In the genomic region with DNA sequence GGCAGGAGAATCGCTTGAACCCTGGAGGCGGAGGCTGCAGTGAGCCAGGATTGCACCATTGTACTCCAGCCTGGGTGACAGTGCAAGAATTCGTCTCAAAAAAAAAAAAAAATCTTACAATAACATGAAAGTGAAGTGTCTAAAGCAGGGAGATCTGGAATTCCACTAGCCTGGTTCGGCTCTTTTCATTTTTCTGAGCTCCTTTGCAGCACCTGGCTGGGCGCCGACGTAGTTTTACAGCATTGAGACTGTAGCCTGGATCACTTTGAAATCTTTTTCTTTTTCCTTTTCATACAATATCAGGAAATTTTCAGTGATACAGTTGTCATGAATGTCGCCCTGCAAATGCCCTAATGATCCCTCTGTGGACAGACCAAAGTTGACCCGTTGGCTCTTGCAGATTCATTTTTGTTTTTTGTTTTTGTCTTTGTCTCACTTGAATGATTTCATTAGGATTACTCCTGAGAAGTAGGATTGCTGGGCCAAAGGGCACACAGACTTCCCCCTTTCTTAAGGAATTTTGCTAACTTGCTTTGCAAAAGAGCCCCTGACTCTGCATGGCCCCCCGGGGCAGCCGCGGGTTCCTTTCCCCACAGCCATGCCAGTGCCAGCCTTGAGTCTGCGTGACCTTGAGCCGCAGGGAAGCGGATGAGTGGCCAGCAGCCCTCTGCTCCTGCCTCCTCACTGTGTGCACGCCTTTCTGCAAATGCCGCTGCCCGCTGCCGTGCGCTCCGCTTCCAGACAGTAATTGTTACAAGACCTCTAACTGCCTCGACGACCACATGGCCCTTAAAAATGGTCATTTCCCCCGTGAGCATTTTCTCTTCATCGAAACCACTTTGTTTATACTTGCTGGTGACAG, we compare ENCODE assay signal across 22 cellular contexts. TPM values are rescaled to one million over a fixed set of nuclear protein-coding genes. Genes with fewer than 3 reads are reported as not detected.
A peak's percentile ranks its signal among the peaks of the same experiment; 100 is the strongest.
DNase-seq lines count a peak whose midpoint lies in the region; ATAC-seq, FAIRE-seq and TF ChIP-seq lines count a peak whose summit lies in the region.
"Had no signal": no experiment of that assay in that cellular context is flagged by ENCODE, and none has a peak within 500 bp of the region (broad histone marks: within the 10 kb centered on the region; RNA-seq: fewer than 3 reads in every experiment).

No MANE protein-coding gene starts in this region.

- POLR2A ChIA-PET in HepG2 (lab: Yijun Ruan, JAX) (no interaction called here), K562 (lab: Yijun Ruan, JAX) (interaction anchor here (0.6 to 1.4 kb wide), 6 partner anchors 9 to 38 kb away, joined by 3 to 9 read pairs (median 4); no protein-coding TSS in a partner anchor)

- TF ChIP-seq POLR2A in HepG2 (IDR thresholded peaks at IDR 0.05; ENCODE audit: insufficient read depth in 1 of 2, low read depth in 2 of 2, low read length in 2 of 2) (no peak), right lobe of liver (IDR thresholded peaks at IDR 0.05) (no peak), K562 (conservative IDR thresholded peaks at IDR 0.05) (no peak)

- DNase-seq in HepG2 (ENCODE audit: low spot score) (no peak), right lobe of liver (no peak), K562 (ENCODE audit: extremely low read depth in 1 of 4, low spot score in 3 of 4) (no peak), kidney glomerular epithelial cell (lab: John Stamatoyannopoulos, UW) (peak; percentile 13), NCI-H510A (lab: John Stamatoyannopoulos, UW) (no peak), HuH-7 (ENCODE audit: low spot score) (no peak)
- DNase-seq: CD8-positive, alpha-beta T cell; DMS79 treated with DMSO at 0.1 percent for 48 hours; Karpas-422; MM.1S; NCI-H1092 treated with DMSO at 0.1 percent for 48 hours; NCI-H1694; NCI-H2107; NCI-H226; NCI-H526; RPMI8226; SIG-M5 had no signal

- TF ChIP-seq EP300 in HepG2 (IDR thresholded peaks at IDR 0.05; ENCODE audit: low read depth in 2 of 2, low read length in 2 of 2), result no peak
- TF ChIP-seq EP300 in HepG2 (CRISPR knock-in tag; IDR thresholded peaks at IDR 0.05; ENCODE audit: borderline replicate concordance), result no peak
- no peak for TF ChIP-seq EP300 in K562 (IDR thresholded peaks at IDR 0.05; ENCODE audit: low read length)

- CTCF ChIA-PET in HepG2 (lab: Yijun Ruan, JAX; ENCODE audit: low intra/inter-chr PET ratio, low total read pairs) (interaction anchor here (0.6 kb wide), 1 partner anchor 159 kb away, joined by 3 read pairs; no protein-coding TSS in a partner anchor), K562 (lab: Yijun Ruan, JAX; ENCODE audit: low intra/inter-chr PET ratio) (no interaction called here)

- H3K79me2 ChIP-seq in HepG2 (ENCODE audit: insufficient read depth, low read length) (no peaks in the 10 kb centered on the region), K562 (ENCODE audit: control insufficient read depth, insufficient read depth, low read length) (no peaks in the 10 kb centered on the region)

- no peaks in the 10 kb centered on the region for H3K9me1 ChIP-seq in K562 (ENCODE audit: control insufficient read depth, insufficient read depth, low read length)

- H3K4me2 ChIP-seq in HepG2 (ENCODE audit: low read depth, low read length), result no peak overlapping the region
- H3K4me2 ChIP-seq in K562 (ENCODE audit: insufficient read depth, low read length), result no peak overlapping the region
- H3K4me2 ChIP-seq: BLaER1 had no signal

- intact Hi-C loops in HepG2 (cut with micrococcal nuclease; ENCODE audit: unreplicated experiment), result no loop called here
- intact Hi-C loops in right lobe of liver (cut with DNase I), result no loop called here
- intact Hi-C loops in K562 (cut with micrococcal nuclease), result no loop called here

- TF ChIP-seq CTCF in HepG2 (CRISPR knock-in tag; IDR thresholded peaks at IDR 0.05) (no peak), right lobe of liver (IDR thresholded peaks at IDR 0.05) (no peak), K562 (IDR thresholded peaks at IDR 0.05 in 2 of 3, conservative IDR thresholded peaks at IDR 0.05 in 1 of 3; ENCODE audit: insufficient read depth in 2 of 3, low read depth in 1 of 3, low read length in 3 of 3) (no peak)

- H3K9ac ChIP-seq in HepG2 (ENCODE audit: insufficient read depth, low read depth, low read length), result no peak overlapping the region
- H3K9ac ChIP-seq in K562 (ENCODE audit: insufficient read depth in 1 of 2, low read depth in 2 of 2, low read length in 2 of 2), result 0 out of 4 replicates have a peak overlapping the region, but pooled peaks of 1 of the 2 experiments have one; percentile 19
- H3K9ac ChIP-seq: BLaER1 had no signal

- TF ChIP-seq RAD21 in HepG2 (CRISPR knock-in tag; IDR thresholded peaks at IDR 0.05) (no peak), K562 (CRISPR knock-in tag; conservative IDR thresholded peaks at IDR 0.05 in 1 of 2, IDR thresholded peaks at IDR 0.05 in 1 of 2) (no peak)

- in situ Hi-C loops in HepG2 (cut with HindIII; ENCODE audit: extremely low pct_ligation_motif_present, low pct_unique_long_range_greater_than_20kb), result no loop called here
- in situ Hi-C loops in K562 (cut with MboI), result no loop called here

- peaks cover 24% of the 10 kb centered on the region for H3K4me1 ChIP-seq in HepG2 (ENCODE audit: insufficient read depth, low read length)
- peaks cover 0 to 13% (median 7%) of the 10 kb centered on the region in 4 donors for H3K4me1 ChIP-seq in right lobe of liver
- H3K4me1 ChIP-seq in K562 (replicated peaks in 1 of 2; ENCODE audit: control insufficient read depth in 2 of 2, insufficient read depth in 2 of 2, low read length in 2 of 2), result peaks cover 0 to 13% of the 10 kb centered on the region in 2 experiments; a peak in 1 of 5 replicates

- H4K20me1 ChIP-seq in HepG2 (ENCODE audit: insufficient read depth, low read length) (no peaks in the 10 kb centered on the region; the same call in 1 of the 2 replicates), K562 (replicated peaks; ENCODE audit: control insufficient read depth, insufficient read depth, low read length) (peaks cover 30% of the 10 kb centered on the region)
- H4K20me1 ChIP-seq: BLaER1 had no signal

- no peak overlapping the region for H3K4me3 ChIP-seq in HepG2 (replicated peaks in 1 of 3; ENCODE audit: insufficient read depth in 1 of 3, low read depth in 2 of 3, low read length in 3 of 3)
- no peak overlapping the region for H3K4me3 ChIP-seq in right lobe of liver
- H3K4me3 ChIP-seq in K562, result no peak overlapping the region
- H3K4me3 ChIP-seq: BLaER1 had no signal

- H3K27ac ChIP-seq in HepG2 (ENCODE audit: extremely low read length, insufficient read depth, low read length) (no peak overlapping the region), right lobe of liver (no peak overlapping the region), K562 (ENCODE audit: extremely low read depth, low read depth, low read length) (no peak overlapping the region)
- H3K27ac ChIP-seq: BLaER1 had no signal

- H3K9me3 ChIP-seq in HepG2 (ENCODE audit: low read length) (no peaks in the 10 kb centered on the region), right lobe of liver (no peaks in the 10 kb centered on the region), K562 (replicated peaks; ENCODE audit: control insufficient read depth, insufficient read depth, low read depth, low read length) (no peaks in the 10 kb centered on the region)
- H3K9me3 ChIP-seq: BLaER1 had no signal

- 43% methylated on average over 25 of the region's 25 CpGs for WGBS in HepG2 (ENCODE audit: low lambda C conversion rate)
- 77% methylated on average over 25 of the region's 25 CpGs for WGBS in right lobe of liver (ENCODE audit: insufficient coverage, low coverage, low lambda C conversion rate, missing lambda C conversion rate)
- 24% methylated on average over 25 of the region's 25 CpGs for WGBS in K562 (ENCODE audit: insufficient coverage, low coverage, missing lambda C conversion rate)

- ATAC-seq in HepG2 (no peak), right lobe of liver (no peak), K562 (no peak), HG03108 (IDR thresholded peaks at IDR 0.05; ENCODE audit: unreplicated experiment) (no peak), HG03039 (IDR thresholded peaks at IDR 0.05; ENCODE audit: unreplicated experiment) (no peak)
- ATAC-seq: CD8-positive, alpha-beta T cell had no signal

- FAIRE-seq in HepG2 (lab: Jason Lieb, UNC) (no peak), K562 (lab: Jason Lieb, UNC) (no peak)
- FAIRE-seq: A204.1, G401.6 had no signal

- no peak overlapping the region for H2AFZ ChIP-seq in HepG2 (ENCODE audit: low read length)
- H2AFZ ChIP-seq in K562 (ENCODE audit: low read depth, low read length), result no peak overlapping the region

- no TSS peak for BruUV-seq in HepG2 (replicated peaks; lab: Mats Ljungman, UMichigan)
- BruUV-seq in K562 (replicated peaks; lab: Mats Ljungman, UMichigan), result no TSS peak

- H3K27me3 ChIP-seq in HepG2 (ENCODE audit: control insufficient read depth in 1 of 2, insufficient read depth in 2 of 2, low read length in 2 of 2), result peaks cover 4 to 76% of the 10 kb centered on the region in 2 experiments
- H3K27me3 ChIP-seq in right lobe of liver, result no peaks in the 10 kb centered on the region
- peaks cover 83 to 96% of the 10 kb centered on the region in 2 experiments for H3K27me3 ChIP-seq in K562 (ENCODE audit: control insufficient read depth in 2 of 2, insufficient read depth in 2 of 2, low read length in 2 of 2)
- H3K27me3 ChIP-seq: BLaER1 had no signal

- H3K36me3 ChIP-seq in HepG2 (replicated peaks in 1 of 2; ENCODE audit: control insufficient read depth in 1 of 2, insufficient read depth in 2 of 2, low read length in 2 of 2) (no peaks in the 10 kb centered on the region), right lobe of liver (no peaks in the 10 kb centered on the region), K562 (ENCODE audit: control insufficient read depth, insufficient read depth, low read length) (no peaks in the 10 kb centered on the region)
- H3K36me3 ChIP-seq: BLaER1 had no signal

RNA-seq across cellular contexts. Expression of a gene that starts 28.0 kb away (rescaled TPM):
- total RNA-seq in HepG2 (2016; rRNA removed; fragmentation: Illumina TruSeq; extraction: Trizol) (0.14 and 0.31 TPM in 2 replicates), right lobe of liver (10 to 100 TPM in 3 of 6 experiments, 1 to 10 TPM in 3; 2.9 to 14.8 (median 8.9) TPM), K562 (2014; rRNA removed) (0.12 TPM in 1 of 2 replicates, not detected in the other), K562 (2014; rRNA removed; fragmentation: Illumina TruSeq; extraction: Trizol) (0.04 and 0.10 TPM in 2 replicates), K562 (2015; rRNA removed; fragmentation: Illumina TruSeq; extraction: Trizol) (not detected in 2 replicates), K562 (2021) (0.22 and 0.24 TPM in 2 replicates)
- total RNA-seq in HepG2 (2016; cell fraction: cytosol; rRNA removed; fragmentation: Illumina TruSeq; extraction: Trizol; ENCODE audit: low read depth), result not detected in 2 replicates
- 0.15 TPM in 2 replicates for total RNA-seq in HepG2 (2016; cell fraction: insoluble cytoplasmic fraction; rRNA removed; fragmentation: Illumina TruSeq; extraction: Trizol)
- total RNA-seq in HepG2 (2016; cell fraction: membrane; rRNA removed; fragmentation: Illumina TruSeq; extraction: Trizol), result not detected in 2 replicates
- total RNA-seq in HepG2 (2016; cell fraction: nucleus; rRNA removed; fragmentation: Illumina TruSeq; extraction: Trizol), result not detected in 2 replicates
- polyA plus RNA-seq in HepG2 (2011; rRNA removed) (0.04 and 0.25 TPM in 2 replicates), K562 (2011; rRNA removed) (0.05 TPM in 1 of 2 replicates, not detected in the other), K562 (2014; fragmentation: Illumina TruSeq; extraction: Trizol) (0.03 and 0.06 TPM in 2 replicates), K562 (2014; fragmentation: Nextera tagmentation; extraction: Ambion mirVana) (under 1 TPM in 1 of 2 experiments, not detected in 1; 0.03 TPM), K562 (2014; rRNA removed) (0.08 TPM in 1 of 2 replicates, not detected in the other)
- polyA plus RNA-seq in HepG2 (2011; cell fraction: cytosol; rRNA removed), result 0.05 and 0.15 TPM in 2 replicates
- polyA plus RNA-seq in HepG2 (2011; cell fraction: nucleus; rRNA removed), result 0.08 and 0.17 TPM in 2 replicates
- 0.07 and 0.31 TPM in 2 replicates for polyA plus RNA-seq in HepG2 (2012)
- not detected in 2 replicates for polyA plus RNA-seq in HepG2 (2016; cell fraction: cytosol; fragmentation: Illumina TruSeq; extraction: Trizol; ENCODE audit: low read depth)
- not detected in 2 replicates for polyA plus RNA-seq in HepG2 (2016; cell fraction: insoluble cytoplasmic fraction; fragmentation: Illumina TruSeq; extraction: Trizol; ENCODE audit: low read depth)
- polyA plus RNA-seq in HepG2 (2016; cell fraction: membrane; fragmentation: Illumina TruSeq; extraction: Trizol; ENCODE audit: low read depth), result not detected in 2 replicates
- polyA plus RNA-seq in HepG2 (2016; cell fraction: nucleus; fragmentation: Illumina TruSeq; extraction: Trizol; ENCODE audit: insufficient read depth, low read depth), result 0.33 TPM in 1 of 2 replicates, not detected in the other
- 0.44 and 0.89 TPM in 2 replicates for polyA minus RNA-seq in HepG2 (2011; rRNA and poly(A)+ RNA removed; ENCODE audit: low replicate concordance)
- not detected in 2 replicates for polyA minus RNA-seq in HepG2 (2011; cell fraction: cytosol; rRNA and poly(A)+ RNA removed)
- polyA minus RNA-seq in HepG2 (2011; cell fraction: nucleus; rRNA and poly(A)+ RNA removed), result 0.25 and 0.77 TPM in 2 replicates
- 0.42 TPM in 1 of 2 replicates, not detected in the other for total RNA-seq in K562 (2011; cell fraction: chromatin; rRNA removed; ENCODE audit: low replicate concordance)
- 0.13 and 0.17 TPM in 2 replicates for total RNA-seq in K562 (2011; cell fraction: nucleolus; rRNA removed)
- total RNA-seq in K562 (2011; cell fraction: nucleoplasm; rRNA removed), result 0.31 TPM in 1 of 2 replicates, not detected in the other
- 0.03 and 0.19 TPM in 2 replicates for polyA plus RNA-seq in K562 (2011; cell fraction: cytosol; rRNA removed)
- 0.34 TPM in 1 of 2 replicates, not detected in the other for polyA plus RNA-seq in K562 (2011; cell fraction: nucleus; rRNA removed)
- polyA plus RNA-seq in K562 (2012), result 0.07 and 0.16 TPM in 2 replicates
- 0.04 and 0.06 TPM in 2 replicates for polyA minus RNA-seq in K562 (2011; rRNA and poly(A)+ RNA removed)
- not detected in 2 replicates for polyA minus RNA-seq in K562 (2011; cell fraction: cytosol; rRNA and poly(A)+ RNA removed)
- 0.27 TPM in 1 of 2 replicates, not detected in the other for polyA minus RNA-seq in K562 (2011; cell fraction: nucleus; rRNA and poly(A)+ RNA removed)
